ENCODE assay signal across 10 cellular contexts in the genomic region with DNA sequence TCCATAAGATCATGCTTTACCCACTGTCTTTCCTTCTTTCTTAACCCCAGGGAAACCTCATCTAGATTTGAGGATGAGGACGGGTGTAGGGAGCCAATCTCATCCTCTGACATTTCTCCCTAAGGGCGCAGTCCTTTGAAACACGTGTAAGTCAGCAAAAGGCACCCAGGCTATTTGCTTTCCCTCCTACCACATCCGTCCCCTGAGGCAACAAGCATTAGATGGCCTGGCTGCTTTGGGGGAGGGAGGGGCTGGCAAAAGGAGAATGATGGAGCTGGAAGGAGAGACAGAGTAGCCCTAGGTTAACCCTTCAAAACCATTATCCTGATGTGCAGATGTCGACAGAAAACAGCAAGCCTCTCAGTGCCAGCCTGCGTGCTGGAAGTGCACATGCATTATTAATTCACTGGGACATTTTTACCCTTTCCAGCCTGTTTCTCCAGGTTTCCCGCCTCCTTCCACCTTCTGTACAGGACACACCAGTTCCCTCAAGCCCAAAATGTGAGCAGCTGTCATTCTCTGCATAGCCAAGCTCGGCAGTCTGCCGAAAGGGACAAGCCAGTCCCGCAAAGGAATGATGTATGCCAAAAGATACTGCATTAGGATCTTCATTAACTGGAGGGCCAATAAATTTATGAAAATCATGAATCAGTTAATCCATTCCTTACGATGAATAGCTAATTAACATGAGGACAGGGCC.
DNase-seq lines count a peak whose midpoint lies in the region; ATAC-seq and TF ChIP-seq lines count a peak whose summit lies in the region.
"Had no signal": no experiment of that assay in that cellular context is flagged by ENCODE, and none has a peak within 500 bp of the region (broad histone marks: within the 10 kb centered on the region; RNA-seq: fewer than 3 reads in every experiment).

No MANE protein-coding gene starts in this region.

- H3K4me3 Mint-ChIP-seq in activated CD8-positive, alpha-beta memory T cell treated with anti-CD3 and anti-CD28 coated beads, Interleukin-2, amount 10 ng/mL, durations not matched to agents 7 days and 5 days = no peak overlapping the region
- peak overlapping the region; percentile 59 for H3K4me3 Mint-ChIP-seq in stimulated activated effector memory CD8-positive, alpha-beta T cell treated with anti-CD3 and anti-CD28 coated beads, Interleukin-12 subunit alpha, Interleukin-12 subunit beta, amount 100 ng/mL, for 72 hours

- H3K27me3 ChIP-seq in sigmoid colon = no peaks in the 10 kb centered on the region

- H3K4me3 ChIP-seq in sigmoid colon = no peak overlapping the region
- H3K4me3 ChIP-seq: SK-N-MC had no signal

- no peak overlapping the region for H3K27ac Mint-ChIP-seq in activated CD8-positive, alpha-beta memory T cell treated with anti-CD3 and anti-CD28 coated beads, Interleukin-2, amount 10 ng/mL, durations not matched to agents 7 days and 5 days
- H3K27ac Mint-ChIP-seq in stimulated activated effector memory CD8-positive, alpha-beta T cell treated with anti-CD3 and anti-CD28 coated beads, Interleukin-12 subunit alpha, Interleukin-12 subunit beta, amount 100 ng/mL, for 72 hours = peak overlapping the region; percentile 91

- DNase-seq in activated CD8-positive, alpha-beta memory T cell treated with anti-CD3 and anti-CD28 coated beads, Interleukin-2, amount 10 ng/mL, durations not matched to agents 7 days and 5 days = peak; percentile 45
- no peak for DNase-seq in activated CD8-positive, alpha-beta memory T cell treated with anti-CD3 and anti-CD28 coated beads, Interleukin-2, amount 50 U/mL, for 48 hours
- DNase-seq in NCI-H1694 treated with DMSO at 0.1 percent for 48 hours (lab: John Stamatoyannopoulos, UW) (peak; percentile 37), cerebellar cortex (ENCODE audit: low spot score) (peak; percentile 95), 8988T (no peak), sigmoid colon (no peak), mesenteric fat pad (ENCODE audit: low spot score) (no peak)
- DNase-seq in stimulated activated effector memory CD8-positive, alpha-beta T cell treated with anti-CD3 and anti-CD28 coated beads, Interleukin-12 subunit alpha, Interleukin-12 subunit beta, amount 100 ng/mL, for 72 hours (ENCODE audit: low spot score in 2 of 2) = no peak
- DNase-seq: DMS53 had no signal

- 76 to 87% methylated on average over 11 of the region's 11 CpGs for WGBS in sigmoid colon, 2 donors

- H3K9me3 ChIP-seq in sigmoid colon = no peaks in the 10 kb centered on the region

- no peak overlapping the region for H3K27ac ChIP-seq in sigmoid colon
- H3K27ac ChIP-seq: SK-N-MC had no signal

- intact Hi-C loops in sigmoid colon (cut with DNase I) = no loop called here

- TF ChIP-seq CTCF in sigmoid colon (IDR thresholded peaks at IDR 0.05) = no peak

- TF ChIP-seq POLR2A in sigmoid colon (IDR thresholded peaks at IDR 0.05) = no peak

- no peaks in the 10 kb centered on the region for H3K36me3 ChIP-seq in sigmoid colon

- H3K4me1 Mint-ChIP-seq in activated CD8-positive, alpha-beta memory T cell treated with anti-CD3 and anti-CD28 coated beads, Interleukin-2, amount 10 ng/mL, durations not matched to agents 7 days and 5 days = peaks cover 29% of the 10 kb centered on the region
- H3K4me1 Mint-ChIP-seq in stimulated activated effector memory CD8-positive, alpha-beta T cell treated with anti-CD3 and anti-CD28 coated beads, Interleukin-12 subunit alpha, Interleukin-12 subunit beta, amount 100 ng/mL, for 72 hours = peaks cover 34% of the 10 kb centered on the region

- peaks cover 27% of the 10 kb centered on the region for H3K27me3 Mint-ChIP-seq in activated CD8-positive, alpha-beta memory T cell treated with anti-CD3 and anti-CD28 coated beads, Interleukin-2, amount 10 ng/mL, durations not matched to agents 7 days and 5 days

- H3K4me1 ChIP-seq in sigmoid colon = peaks cover 0 to 8% (median 3%) of the 10 kb centered on the region in 4 donors

- H3K9me3 Mint-ChIP-seq in activated CD8-positive, alpha-beta memory T cell treated with anti-CD3 and anti-CD28 coated beads, Interleukin-2, amount 10 ng/mL, durations not matched to agents 7 days and 5 days (ENCODE audit: low read depth) = no peaks in the 10 kb centered on the region
- H3K9me3 Mint-ChIP-seq in stimulated activated effector memory CD8-positive, alpha-beta T cell treated with anti-CD3 and anti-CD28 coated beads, Interleukin-12 subunit alpha, Interleukin-12 subunit beta, amount 100 ng/mL, for 72 hours = no peaks in the 10 kb centered on the region

- CTCF ChIA-PET in activated CD8-positive, alpha-beta memory T cell treated with anti-CD3 and anti-CD28 coated beads, Interleukin-2, amount 10 ng/mL, durations not matched to agents 7 days and 5 days (lab: Charles Lee) = no interaction called here

- TF ChIP-seq EP300 in sigmoid colon (IDR thresholded peaks at IDR 0.05) = no peak

- no peaks in the 10 kb centered on the region for H3K36me3 Mint-ChIP-seq in activated CD8-positive, alpha-beta memory T cell treated with anti-CD3 and anti-CD28 coated beads, Interleukin-2, amount 10 ng/mL, durations not matched to agents 7 days and 5 days
- no peaks in the 10 kb centered on the region for H3K36me3 Mint-ChIP-seq in stimulated activated effector memory CD8-positive, alpha-beta T cell treated with anti-CD3 and anti-CD28 coated beads, Interleukin-12 subunit alpha, Interleukin-12 subunit beta, amount 100 ng/mL, for 72 hours

- ATAC-seq in activated CD8-positive, alpha-beta memory T cell treated with anti-CD3 and anti-CD28 coated beads, Interleukin-2, amount 10 ng/mL, durations not matched to agents 7 days and 5 days = peak; percentile 22
- no peak for ATAC-seq in stimulated activated effector memory CD8-positive, alpha-beta T cell treated with anti-CD3 and anti-CD28 coated beads, Interleukin-12 subunit alpha, Interleukin-12 subunit beta, amount 100 ng/mL, for 72 hours

Comparison
In these comparisons a context has a peak if more than half of its experiments do, and no peak if none do; other contexts are left out.
1. DNase-seq: peak in activated CD8-positive, alpha-beta memory T cell treated with anti-CD3 and anti-CD28 coated beads, Interleukin-2, amount 10 ng/mL, durations not matched to agents 7 days and 5 days (single experiment), NCI-H1694 treated with DMSO at 0.1 percent for 48 hours (single experiment) and cerebellar cortex (single experiment); none in activated CD8-positive, alpha-beta memory T cell treated with anti-CD3 and anti-CD28 coated beads, Interleukin-2, amount 50 U/mL, for 48 hours (single experiment), stimulated activated effector memory CD8-positive, alpha-beta T cell treated with anti-CD3 and anti-CD28 coated beads, Interleukin-12 subunit alpha, Interleukin-12 subunit beta, amount 100 ng/mL, for 72 hours (0 of 2), 8988T (single experiment), sigmoid colon (single experiment) and mesenteric fat pad (single experiment).